ENCODE assay signal across 37 cellular contexts in the genomic region with DNA sequence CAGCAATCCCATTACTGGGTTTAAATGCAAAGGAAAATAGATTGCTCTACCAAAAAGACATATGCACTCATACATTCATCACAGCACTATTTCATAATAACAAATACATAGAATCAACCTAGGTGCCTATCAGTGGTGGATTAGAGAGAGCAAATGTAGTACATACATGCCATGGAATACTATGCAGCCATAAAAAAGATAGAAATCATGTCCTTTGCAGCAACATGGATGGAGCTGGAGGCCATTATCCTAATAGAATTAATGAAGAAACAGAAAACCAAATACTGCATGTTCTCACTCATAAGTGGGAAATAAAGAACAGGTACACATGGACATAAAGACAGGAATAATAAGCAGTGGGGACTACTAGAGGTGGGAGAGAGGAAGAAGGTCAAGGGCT.
DNase-seq lines count a peak whose midpoint lies in the region; ATAC-seq, FAIRE-seq and TF ChIP-seq lines count a peak whose summit lies in the region.
"Had no signal": no experiment of that assay in that cellular context is flagged by ENCODE, and none has a peak within 500 bp of the region (broad histone marks: within the 10 kb centered on the region; RNA-seq: fewer than 3 reads in every experiment).

No MANE protein-coding gene starts in this region.

- intact Hi-C loops in left ventricle myocardium inferior (cut with micrococcal nuclease) (no loop called here), right cardiac atrium (cut with DNase I) (no loop called here)

- H2AFZ ChIP-seq in GM23248 = no peak overlapping the region

- in situ Hi-C loops in GM23248 (cut with MboI) = no loop called here

- H3K4me3 ChIP-seq in left ventricle myocardium inferior = no peak overlapping the region
- no peak overlapping the region for H3K4me3 ChIP-seq in right cardiac atrium (ENCODE audit: low read length)
- no peak overlapping the region for H3K4me3 ChIP-seq in HEK293 (ENCODE audit: low read depth, low read length)
- H3K4me3 ChIP-seq in GM23248 = no peak overlapping the region
- H3K4me3 ChIP-seq: A549; BLaER1; BLaER1 treated with 17β-estradiol and CSF1 and Interleukin-3, amounts not matched to agents 10 nM and 100 nM had no signal

- no peak overlapping the region for H3K27ac Mint-ChIP-seq in stimulated activated naive B cell treated with anti-CD40 and anti-IgM and Interleukin-4, amounts not matched to agents 10 μg/mL and 1 μg/mL and 100 μg/mL, for 72 hours
- H3K27ac Mint-ChIP-seq: B cell; CD14-positive monocyte; CD4-positive, alpha-beta memory T cell; CD4-positive, alpha-beta T cell; CD4-positive, CD25-positive, alpha-beta regulatory T cell; CD8-positive, alpha-beta memory T cell; CD8-positive, alpha-beta T cell had no signal

- H3K4me2 ChIP-seq in GM23248 (ENCODE audit: unreplicated experiment) = no peak overlapping the region
- H3K4me2 ChIP-seq: A549; BLaER1; BLaER1 treated with 17β-estradiol and CSF1 and Interleukin-3, amounts not matched to agents 10 nM and 100 nM had no signal

- CTCF ChIA-PET in HEK293 (lab: Yijun Ruan, JAX) = interaction anchor here (0.6 to 1.5 kb wide), 2 partner anchors 12 to 65 kb away, joined by 4 to 5 read pairs; no protein-coding TSS in a partner anchor

- H3K36me3 ChIP-seq in left ventricle myocardium inferior (peaks cover 4% of the 10 kb centered on the region), HEK293 (ENCODE audit: control insufficient read depth in 2 of 2, insufficient read depth in 1 of 2, low read length in 2 of 2) (no peaks in the 10 kb centered on the region), GM23248 (ENCODE audit: low read depth) (no peaks in the 10 kb centered on the region)
- H3K36me3 ChIP-seq: BE2C; BLaER1; BLaER1 treated with 17β-estradiol and CSF1 and Interleukin-3, amounts not matched to agents 10 nM and 100 nM had no signal

- TF ChIP-seq POLR2A in GM12891 (IDR thresholded peaks at IDR 0.05; ENCODE audit: low read depth, low read length) = no peak

- H3K4me1 Mint-ChIP-seq in stimulated activated naive B cell treated with anti-CD40 and anti-IgM and Interleukin-4, amounts not matched to agents 10 μg/mL and 1 μg/mL and 100 μg/mL, for 72 hours = no peaks in the 10 kb centered on the region
- H3K4me1 Mint-ChIP-seq: B cell; CD14-positive monocyte; CD4-positive, alpha-beta memory T cell; CD4-positive, CD25-positive, alpha-beta regulatory T cell; CD8-positive, alpha-beta memory T cell had no signal

- H3K4me3 Mint-ChIP-seq in stimulated activated naive B cell treated with anti-CD40 and anti-IgM and Interleukin-4, amounts not matched to agents 10 μg/mL and 1 μg/mL and 100 μg/mL, for 72 hours = no peak overlapping the region
- H3K4me3 Mint-ChIP-seq: B cell; CD14-positive monocyte; CD4-positive, alpha-beta memory T cell; CD4-positive, alpha-beta T cell; CD8-positive, alpha-beta memory T cell; CD8-positive, alpha-beta T cell had no signal

- no peaks in the 10 kb centered on the region for H3F3A ChIP-seq in GM23248 (ENCODE audit: insufficient read depth)

- ATAC-seq in right cardiac atrium (no peak), GM18868 (IDR thresholded peaks at IDR 0.05; ENCODE audit: unreplicated experiment) (no peak)
- ATAC-seq in stimulated activated naive B cell treated with anti-CD40 and anti-IgM and Interleukin-4, amounts not matched to agents 10 μg/mL and 1 μg/mL and 100 μg/mL, for 72 hours (replicated peaks) = no peak
- ATAC-seq: A549; CD8-positive, alpha-beta T cell had no signal

- H4K20me1 ChIP-seq in GM23248 (ENCODE audit: insufficient read depth) = no peaks in the 10 kb centered on the region
- H4K20me1 ChIP-seq: BLaER1; BLaER1 treated with 17β-estradiol and CSF1 and Interleukin-3, amounts not matched to agents 10 nM and 100 nM had no signal

- H3K79me2 ChIP-seq in GM23248 (ENCODE audit: insufficient read depth) = no peaks in the 10 kb centered on the region

- DNase-seq in left ventricle myocardium inferior = no peak
- no peak for DNase-seq in right cardiac atrium
- no peak for DNase-seq in GM12891 (ENCODE audit: insufficient read length, low spot score)
- no peak for DNase-seq in GM23248
- DNase-seq in stimulated activated naive B cell treated with anti-CD40 and anti-IgM and Interleukin-4, amounts not matched to agents 10 μg/mL and 1 μg/mL and 100 μg/mL, for 72 hours = no peak
- DNase-seq: 8988T; ACHN; AML-193; BE2C; C1 segment of cervical spinal cord; Caco-2; Calu3; CD4-positive, alpha-beta memory T cell; CD4-positive, alpha-beta T cell; CD4-positive, CD25-positive, alpha-beta regulatory T cell; CD8-positive, alpha-beta memory T cell; CD8-positive, alpha-beta T cell; COR-L47; DMS 273 treated with DMSO at 0.1 percent for 48 hours; DMS153; DMS53; DMS79; DMS79 treated with DMSO at 0.1 percent for 48 hours; DND-41; EL had no signal

- no peaks in the 10 kb centered on the region for H3K9me3 ChIP-seq in left ventricle myocardium inferior (replicated peaks)
- no peaks in the 10 kb centered on the region for H3K9me3 ChIP-seq in right cardiac atrium (ENCODE audit: control insufficient read depth, low read length)
- H3K9me3 ChIP-seq in HEK293 (ENCODE audit: control insufficient read depth, insufficient read depth, low read depth, low read length) = no peaks in the 10 kb centered on the region
- H3K9me3 ChIP-seq in GM23248 (ENCODE audit: low read depth) = no peaks in the 10 kb centered on the region
- H3K9me3 ChIP-seq: A549, BE2C, BLaER1, Caco-2 had no signal

- H3K27me3 ChIP-seq in left ventricle myocardium inferior (ENCODE audit: low read depth) (no peaks in the 10 kb centered on the region), right cardiac atrium (ENCODE audit: control insufficient read depth, insufficient read depth) (no peaks in the 10 kb centered on the region), GM23248 (replicated peaks; ENCODE audit: insufficient read depth) (no peaks in the 10 kb centered on the region; the same call in 1 of the 2 replicates)
- H3K27me3 ChIP-seq: BE2C; BLaER1; BLaER1 treated with 17β-estradiol and CSF1 and Interleukin-3, amounts not matched to agents 10 nM and 100 nM had no signal

- H3K36me3 Mint-ChIP-seq in stimulated activated naive B cell treated with anti-CD40 and anti-IgM and Interleukin-4, amounts not matched to agents 10 μg/mL and 1 μg/mL and 100 μg/mL, for 72 hours = no peaks in the 10 kb centered on the region
- H3K36me3 Mint-ChIP-seq: CD14-positive monocyte; CD4-positive, alpha-beta memory T cell; CD4-positive, CD25-positive, alpha-beta regulatory T cell; CD8-positive, alpha-beta memory T cell; CD8-positive, alpha-beta T cell had no signal

- peak; percentile 40 for FAIRE-seq in GM12891 (lab: Jason Lieb, UNC)
- FAIRE-seq: A204.1, A549, D721Med had no signal

- H3K27ac ChIP-seq in left ventricle myocardium inferior (replicated peaks) (peak overlapping the region; percentile 39), right cardiac atrium (ENCODE audit: low read length) (no peak overlapping the region), HEK293 (ENCODE audit: extremely low read depth, low read depth, low read length) (no peak overlapping the region), temporal lobe (ENCODE audit: low read depth, low read length) (peak overlapping the region; percentile 14), GM23248 (no peak overlapping the region)
- H3K27ac ChIP-seq: 22Rv1; A549; BLaER1; BLaER1 treated with 17β-estradiol and CSF1 and Interleukin-3, amounts not matched to agents 10 nM and 100 nM; C4-2B had no signal

- peaks cover 97% of the 10 kb centered on the region for H3K4me1 ChIP-seq in left ventricle myocardium inferior
- peaks cover 1% of the 10 kb centered on the region for H3K4me1 ChIP-seq in right cardiac atrium (ENCODE audit: control insufficient read depth, insufficient read depth, low read length)
- H3K4me1 ChIP-seq in HEK293 (ENCODE audit: control insufficient read depth, insufficient read depth, low read length) = no peaks in the 10 kb centered on the region
- no peaks in the 10 kb centered on the region for H3K4me1 ChIP-seq in GM23248 (ENCODE audit: insufficient read depth)
- H3K4me1 ChIP-seq: A549, BE2C, BLaER1 had no signal

- POLR2A ChIA-PET in HEK293 (lab: Yijun Ruan, JAX) = no interaction called here

- H3K9ac ChIP-seq in GM23248 = no peak overlapping the region
- H3K9ac ChIP-seq: BLaER1; BLaER1 treated with 17β-estradiol and CSF1 and Interleukin-3, amounts not matched to agents 10 nM and 100 nM had no signal

- TF ChIP-seq CTCF in left ventricle myocardium inferior (IDR thresholded peaks at IDR 0.05; ENCODE audit: borderline replicate concordance) (no peak), HEK293 (tag by site-specific recombination; IDR thresholded peaks at IDR 0.05) (no peak)

- H3K9me2 ChIP-seq in GM23248 (ENCODE audit: insufficient read depth) = no peaks in the 10 kb centered on the region

- no peaks in the 10 kb centered on the region for H3K27me3 Mint-ChIP-seq in stimulated activated naive B cell treated with anti-CD40 and anti-IgM and Interleukin-4, amounts not matched to agents 10 μg/mL and 1 μg/mL and 100 μg/mL, for 72 hours
- H3K27me3 Mint-ChIP-seq: CD4-positive, CD25-positive, alpha-beta regulatory T cell had no signal

- peaks cover 0 to 3% of the 10 kb centered on the region in 2 donors for H3K9me3 Mint-ChIP-seq in stimulated activated naive B cell treated with anti-CD40 and anti-IgM and Interleukin-4, amounts not matched to agents 10 μg/mL and 1 μg/mL and 100 μg/mL, for 72 hours
- H3K9me3 Mint-ChIP-seq: CD4-positive, alpha-beta T cell; CD8-positive, alpha-beta T cell had no signal

TF ChIP-seq in GM12891, 5 proteins besides CTCF, POLR2A, EP300 and RAD21:
- no peak for TF ChIP-seq POU2F2 (IDR thresholded peaks at IDR 0.05; ENCODE audit: low read depth, low read length)
- TF ChIP-seq SPI1 (IDR thresholded peaks at IDR 0.05; ENCODE audit: low read depth, low read length) = no peak
- no peak for TF ChIP-seq PAX5 (IDR thresholded peaks at IDR 0.05; ENCODE audit: insufficient read depth, low read length, severe bottlenecking)
- TF ChIP-seq TAF1 (IDR thresholded peaks at IDR 0.05; ENCODE audit: low read depth, low read length) = no peak
- no peak for TF ChIP-seq POLR2AphosphoS5 (IDR thresholded peaks at IDR 0.05; ENCODE audit: low read depth, low read length)

TF ChIP-seq in HEK293, 187 proteins besides CTCF, POLR2A, EP300 and RAD21:
- no peak for TF ChIP-seq ZNF529 (tag by site-specific recombination; IDR thresholded peaks at IDR 0.05; ENCODE audit: insufficient replicate concordance)
- TF ChIP-seq ZSCAN23 (tag by site-specific recombination; IDR thresholded peaks at IDR 0.05) = no peak
- peak; percentile 73 for TF ChIP-seq ZNF146 (tag by site-specific recombination; IDR thresholded peaks at IDR 0.05)
- TF ChIP-seq, protein P1, sequence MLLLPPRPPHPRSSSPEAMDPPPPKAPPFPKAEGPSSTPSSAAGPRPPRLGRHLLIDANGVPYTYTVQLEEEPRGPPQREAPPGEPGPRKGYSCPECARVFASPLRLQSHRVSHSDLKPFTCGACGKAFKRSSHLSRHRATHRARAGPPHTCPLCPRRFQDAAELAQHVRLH (tag by site-specific recombination; IDR thresholded peaks at IDR 0.05) = peak; percentile 91
TF ChIP-seq in HEK293: peak in this region for 2.

Comparison
In these comparisons a context has a peak if more than half of its experiments do, and no peak if none do; other contexts are left out.
1. H3K27ac ChIP-seq: peak in left ventricle myocardium inferior (single experiment) and temporal lobe (single experiment); none in right cardiac atrium (single experiment), HEK293 (single experiment) and GM23248 (single experiment).